In the genomic region with DNA sequence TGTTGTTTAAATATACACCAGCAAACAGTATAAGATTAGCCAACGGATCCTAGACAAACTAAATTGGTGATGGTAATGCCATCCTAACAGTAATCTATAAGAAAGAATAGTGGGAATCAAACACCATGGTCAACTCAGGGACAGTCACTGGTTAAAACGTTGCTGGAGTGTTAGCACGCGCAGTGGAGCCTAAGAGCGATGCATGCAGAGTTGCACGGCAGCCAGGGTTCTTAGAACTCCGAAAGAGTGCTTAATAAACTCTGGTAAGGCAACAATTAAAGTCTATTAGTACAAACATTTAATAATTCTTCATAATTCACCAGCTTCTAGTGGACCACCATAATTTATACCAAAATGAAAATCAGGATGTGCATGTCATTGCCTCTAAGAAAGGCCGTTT, we compare ENCODE assay signal across 17 cellular contexts. TPM values are rescaled to one million over a fixed set of nuclear protein-coding genes. Genes with fewer than 3 reads are reported as not detected.
DNase-seq lines count a peak whose midpoint lies in the region.
"Had no signal": no experiment of that assay in that cellular context is flagged by ENCODE, and none has a peak within 500 bp of the region (broad histone marks: within the 10 kb centered on the region; RNA-seq: fewer than 3 reads in every experiment).

No MANE protein-coding gene starts in this region.

- H3K27ac Mint-ChIP-seq in activated CD4-positive, alpha-beta memory T cell treated with anti-CD3 and anti-CD28 coated beads, Interleukin-2, amount 10 ng/mL, durations not matched to agents 7 days and 5 days: no peak overlapping the region
- H3K27ac Mint-ChIP-seq: CD4-positive, CD25-positive, alpha-beta regulatory T cell; CD8-positive, alpha-beta T cell had no signal

- POLR2A ChIA-PET in activated CD4-positive, alpha-beta memory T cell treated with anti-CD3 and anti-CD28 coated beads, Interleukin-2, amount 10 ng/mL, durations not matched to agents 7 days and 5 days (lab: Charles Lee): no interaction called here

- no peak overlapping the region for H3K4me3 Mint-ChIP-seq in activated CD4-positive, alpha-beta memory T cell treated with anti-CD3 and anti-CD28 coated beads, Interleukin-2, amount 10 ng/mL, durations not matched to agents 7 days and 5 days
- H3K4me3 Mint-ChIP-seq: CD4-positive, CD25-positive, alpha-beta regulatory T cell; CD8-positive, alpha-beta T cell had no signal

- DNase-seq in medulla oblongata (ENCODE audit: extremely low spot score) (peak; percentile 56), D341Med (ENCODE audit: low spot score) (no peak)
- no peak for DNase-seq in activated CD4-positive, alpha-beta memory T cell treated with anti-CD3 and anti-CD28 coated beads, Interleukin-2, amount 10 ng/mL, durations not matched to agents 7 days and 5 days
- no peak for DNase-seq in stimulated activated naive CD4-positive, alpha-beta T cell treated with Interleukin-2 at 50 U/mL for 16 hours (lab: John Stamatoyannopoulos, UW)
- DNase-seq: Caco-2; CD4-positive, CD25-positive, alpha-beta regulatory T cell; CD8-positive, alpha-beta T cell; DMS 273 treated with DMSO at 0.1 percent for 48 hours; DMS79; EL; GDM1; GM23248; H7 had no signal

- peaks cover 11% of the 10 kb centered on the region for H3K9me3 Mint-ChIP-seq in activated CD4-positive, alpha-beta memory T cell treated with anti-CD3 and anti-CD28 coated beads, Interleukin-2, amount 10 ng/mL, durations not matched to agents 7 days and 5 days

- H3K27ac ChIP-seq in cingulate gyrus (ENCODE audit: low read depth, low read length): peak overlapping the region; percentile 20
- H3K27ac ChIP-seq in temporal lobe (ENCODE audit: low read depth, low read length): peak overlapping the region; percentile 84
- H3K27ac ChIP-seq: BLaER1, C4-2B, GM23248 had no signal

- no peaks in the 10 kb centered on the region for H3K27me3 Mint-ChIP-seq in activated CD4-positive, alpha-beta memory T cell treated with anti-CD3 and anti-CD28 coated beads, Interleukin-2, amount 10 ng/mL, durations not matched to agents 7 days and 5 days
- H3K27me3 Mint-ChIP-seq: CD4-positive, CD25-positive, alpha-beta regulatory T cell had no signal

- peaks cover 57% of the 10 kb centered on the region for H3K36me3 Mint-ChIP-seq in activated CD4-positive, alpha-beta memory T cell treated with anti-CD3 and anti-CD28 coated beads, Interleukin-2, amount 10 ng/mL, durations not matched to agents 7 days and 5 days (ENCODE audit: low read depth)

- CTCF ChIA-PET in activated CD4-positive, alpha-beta memory T cell treated with anti-CD3 and anti-CD28 coated beads, Interleukin-2, amount 10 ng/mL, durations not matched to agents 7 days and 5 days (lab: Charles Lee): interaction anchor here (0.9 kb wide), 1 partner anchor 10 kb away, joined by 3 read pairs; no protein-coding TSS in a partner anchor

- no peaks in the 10 kb centered on the region for H3K4me1 Mint-ChIP-seq in activated CD4-positive, alpha-beta memory T cell treated with anti-CD3 and anti-CD28 coated beads, Interleukin-2, amount 10 ng/mL, durations not matched to agents 7 days and 5 days

RNA-seq across cellular contexts. Expression of a gene that starts 22.2 kb away (rescaled TPM):
- 84.3 TPM for total RNA-seq in temporal lobe
- 10 to 100 TPM; 40.0 to 43.5 TPM for total RNA-seq in activated CD4-positive, alpha-beta memory T cell treated with anti-CD3 and anti-CD28 coated beads, Interleukin-2, amount 10 ng/mL, durations not matched to agents 7 days and 5 days
